1 cellular context compared by ENCODE assay signal in the genomic region with DNA sequence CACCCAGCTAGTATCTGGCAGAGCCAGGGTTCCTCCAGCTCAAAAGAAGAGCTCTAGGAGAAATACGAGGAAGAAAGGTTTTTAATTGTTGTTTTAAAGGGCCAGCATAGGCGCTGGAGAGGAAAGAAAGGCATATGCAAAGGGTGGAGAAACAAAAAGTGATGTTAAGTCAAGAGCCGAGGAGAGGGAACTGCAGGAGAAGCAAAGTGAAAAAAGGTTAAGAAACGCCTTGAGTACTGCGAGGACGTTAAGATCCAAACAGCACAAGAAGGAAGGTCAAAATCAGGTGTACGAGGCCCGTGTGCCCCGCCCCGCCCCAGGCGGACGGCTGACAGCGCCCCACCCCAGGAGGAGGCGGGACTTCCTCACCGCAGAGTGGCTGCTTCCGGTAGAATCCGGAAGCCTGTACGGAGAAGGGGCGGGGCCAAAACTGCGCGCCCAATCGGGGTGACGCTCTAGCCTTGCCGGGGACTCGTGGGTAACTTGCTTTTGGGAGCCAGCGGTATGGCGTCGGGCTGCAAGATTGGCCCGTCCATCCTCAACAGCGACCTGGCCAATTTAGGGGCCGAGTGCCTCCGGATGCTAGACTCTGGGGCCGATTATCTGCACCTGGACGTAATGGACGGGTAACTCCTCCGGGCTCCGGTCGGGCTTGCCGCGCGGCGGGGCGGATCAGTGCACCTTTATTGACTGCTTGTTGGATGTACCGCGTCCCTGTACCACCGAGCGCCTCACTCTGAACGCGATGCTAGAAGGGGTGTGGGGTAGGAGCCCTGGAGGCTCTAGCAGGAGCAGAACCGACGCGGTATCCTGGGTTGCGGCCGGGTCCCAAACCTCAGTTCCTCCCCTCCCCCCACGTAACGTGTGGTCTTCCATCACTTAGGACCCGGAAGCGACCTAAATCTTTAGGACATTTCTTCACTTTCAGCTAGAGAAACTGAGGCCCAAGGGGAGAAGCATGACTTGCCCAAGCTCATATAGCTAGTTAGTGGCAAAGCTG.
TF ChIP-seq lines count a peak whose summit lies in the region.

Gene RPE (plus strand): TSS at position 481 of the 1,000 bp plus-strand sequence. CDS start 24 bp downstream, at position 505.

TF ChIP-seq in WTC11, 78 proteins besides CTCF, POLR2A, EP300 and RAD21 (continued from another document and continues in another):
- TF ChIP-seq ATF6 (CRISPR knock-in tag; IDR thresholded peaks at IDR 0.05) (no peak), GTF2I (CRISPR knock-in tag; conservative IDR thresholded peaks at IDR 0.05) (no peak), PRRX2 (CRISPR knock-in tag; IDR thresholded peaks at IDR 0.05) (no peak), ZBTB43 (CRISPR knock-in tag; IDR thresholded peaks at IDR 0.05) (no peak), MAX (CRISPR knock-in tag; IDR thresholded peaks at IDR 0.05) (peak; percentile 85), ELF4 (CRISPR knock-in tag; IDR thresholded peaks at IDR 0.05; ENCODE audit: low read depth) (no peak), MYBL2 (CRISPR knock-in tag; IDR thresholded peaks at IDR 0.05) (no peak), MXD4 (CRISPR knock-in tag; IDR thresholded peaks at IDR 0.05; ENCODE audit: borderline replicate concordance) (no peak), ZNF317 (CRISPR knock-in tag; IDR thresholded peaks at IDR 0.05; ENCODE audit: borderline replicate concordance, low read depth) (no peak), GABPB1 (CRISPR knock-in tag; IDR thresholded peaks at IDR 0.05) (no peak), EMX1 (CRISPR knock-in tag; IDR thresholded peaks at IDR 0.05) (no peak), CBFB (CRISPR knock-in tag; IDR thresholded peaks at IDR 0.05; ENCODE audit: low read depth) (0 out of 2 replicates have a peak, but pooled peaks have one; percentile 62), ZNF423 (CRISPR knock-in tag; IDR thresholded peaks at IDR 0.05) (no peak), NR1H2 (CRISPR knock-in tag; IDR thresholded peaks at IDR 0.05) (no peak), ZNF138 (CRISPR knock-in tag; conservative IDR thresholded peaks at IDR 0.05) (no peak), RELA (CRISPR knock-in tag; IDR thresholded peaks at IDR 0.05; ENCODE audit: borderline replicate concordance) (no peak), RORB (CRISPR knock-in tag; IDR thresholded peaks at IDR 0.05) (no peak), TCF7 (CRISPR knock-in tag; IDR thresholded peaks at IDR 0.05; ENCODE audit: low read depth) (no peak), FOXJ3 (CRISPR knock-in tag; IDR thresholded peaks at IDR 0.05; ENCODE audit: borderline replicate concordance) (no peak), USF1 (CRISPR knock-in tag; IDR thresholded peaks at IDR 0.05) (no peak; the same call in 1 of the 2 replicates), ZNF396 (CRISPR knock-in tag; IDR thresholded peaks at IDR 0.05; ENCODE audit: borderline replicate concordance) (no peak), E2F1 (CRISPR knock-in tag; IDR thresholded peaks at IDR 0.05) (peak; percentile 63; the same call in 1 of the 2 replicates), ZNF263 (CRISPR knock-in tag; IDR thresholded peaks at IDR 0.05; ENCODE audit: low read depth) (no peak)
- TF ChIP-seq, protein P1, sequence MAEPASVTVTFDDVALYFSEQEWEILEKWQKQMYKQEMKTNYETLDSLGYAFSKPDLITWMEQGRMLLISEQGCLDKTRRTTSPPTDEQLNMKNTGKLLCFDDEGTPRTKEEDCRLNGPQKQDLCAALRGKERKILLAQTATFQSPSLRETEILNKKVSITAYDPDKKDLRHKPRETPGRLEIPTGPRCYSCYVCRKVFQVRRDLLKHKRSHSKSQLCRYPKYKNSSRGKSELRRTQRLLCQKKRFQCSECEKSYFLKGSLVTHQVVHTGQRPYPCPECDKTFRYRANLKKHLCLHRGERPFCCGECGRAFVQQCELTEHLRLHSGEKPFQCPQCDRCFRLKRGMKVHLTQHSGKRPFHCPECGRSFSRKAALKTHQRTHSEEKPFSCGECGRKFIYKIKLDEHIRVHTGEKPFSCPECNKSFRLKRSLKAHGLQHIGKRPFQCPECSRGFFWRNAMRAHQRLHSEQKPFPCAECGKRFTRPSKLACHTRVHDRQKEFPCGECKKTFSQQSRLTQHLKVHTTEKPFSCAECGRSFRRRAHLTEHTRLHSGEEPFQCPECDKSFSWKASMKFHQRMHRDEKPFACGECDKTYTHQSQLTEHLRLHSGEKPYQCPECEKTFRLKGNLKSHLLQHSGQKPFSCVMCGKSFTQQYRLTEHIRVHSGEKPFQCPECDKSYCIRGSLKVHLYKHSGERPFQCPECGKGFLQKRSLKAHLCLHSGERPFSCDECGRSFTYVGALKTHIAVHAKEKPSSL (CRISPR knock-in tag; conservative IDR thresholded peaks at IDR 0.05): no peak
- TF ChIP-seq, protein P2, sequence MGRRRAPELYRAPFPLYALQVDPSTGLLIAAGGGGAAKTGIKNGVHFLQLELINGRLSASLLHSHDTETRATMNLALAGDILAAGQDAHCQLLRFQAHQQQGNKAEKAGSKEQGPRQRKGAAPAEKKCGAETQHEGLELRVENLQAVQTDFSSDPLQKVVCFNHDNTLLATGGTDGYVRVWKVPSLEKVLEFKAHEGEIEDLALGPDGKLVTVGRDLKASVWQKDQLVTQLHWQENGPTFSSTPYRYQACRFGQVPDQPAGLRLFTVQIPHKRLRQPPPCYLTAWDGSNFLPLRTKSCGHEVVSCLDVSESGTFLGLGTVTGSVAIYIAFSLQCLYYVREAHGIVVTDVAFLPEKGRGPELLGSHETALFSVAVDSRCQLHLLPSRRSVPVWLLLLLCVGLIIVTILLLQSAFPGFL (CRISPR knock-in tag; IDR thresholded peaks at IDR 0.05; ENCODE audit: borderline replicate concordance): no peak
- TF ChIP-seq, protein P3, sequence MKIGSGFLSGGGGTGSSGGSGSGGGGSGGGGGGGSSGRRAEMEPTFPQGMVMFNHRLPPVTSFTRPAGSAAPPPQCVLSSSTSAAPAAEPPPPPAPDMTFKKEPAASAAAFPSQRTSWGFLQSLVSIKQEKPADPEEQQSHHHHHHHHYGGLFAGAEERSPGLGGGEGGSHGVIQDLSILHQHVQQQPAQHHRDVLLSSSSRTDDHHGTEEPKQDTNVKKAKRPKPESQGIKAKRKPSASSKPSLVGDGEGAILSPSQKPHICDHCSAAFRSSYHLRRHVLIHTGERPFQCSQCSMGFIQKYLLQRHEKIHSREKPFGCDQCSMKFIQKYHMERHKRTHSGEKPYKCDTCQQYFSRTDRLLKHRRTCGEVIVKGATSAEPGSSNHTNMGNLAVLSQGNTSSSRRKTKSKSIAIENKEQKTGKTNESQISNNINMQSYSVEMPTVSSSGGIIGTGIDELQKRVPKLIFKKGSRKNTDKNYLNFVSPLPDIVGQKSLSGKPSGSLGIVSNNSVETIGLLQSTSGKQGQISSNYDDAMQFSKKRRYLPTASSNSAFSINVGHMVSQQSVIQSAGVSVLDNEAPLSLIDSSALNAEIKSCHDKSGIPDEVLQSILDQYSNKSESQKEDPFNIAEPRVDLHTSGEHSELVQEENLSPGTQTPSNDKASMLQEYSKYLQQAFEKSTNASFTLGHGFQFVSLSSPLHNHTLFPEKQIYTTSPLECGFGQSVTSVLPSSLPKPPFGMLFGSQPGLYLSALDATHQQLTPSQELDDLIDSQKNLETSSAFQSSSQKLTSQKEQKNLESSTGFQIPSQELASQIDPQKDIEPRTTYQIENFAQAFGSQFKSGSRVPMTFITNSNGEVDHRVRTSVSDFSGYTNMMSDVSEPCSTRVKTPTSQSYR (CRISPR knock-in tag; IDR thresholded peaks at IDR 0.05): no peak; the same call in 1 of the 2 replicates
- TF ChIP-seq, protein P4, sequence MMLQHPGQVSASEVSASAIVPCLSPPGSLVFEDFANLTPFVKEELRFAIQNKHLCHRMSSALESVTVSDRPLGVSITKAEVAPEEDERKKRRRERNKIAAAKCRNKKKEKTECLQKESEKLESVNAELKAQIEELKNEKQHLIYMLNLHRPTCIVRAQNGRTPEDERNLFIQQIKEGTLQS (CRISPR knock-in tag; conservative IDR thresholded peaks at IDR 0.05): no peak
- TF ChIP-seq, protein P5, sequence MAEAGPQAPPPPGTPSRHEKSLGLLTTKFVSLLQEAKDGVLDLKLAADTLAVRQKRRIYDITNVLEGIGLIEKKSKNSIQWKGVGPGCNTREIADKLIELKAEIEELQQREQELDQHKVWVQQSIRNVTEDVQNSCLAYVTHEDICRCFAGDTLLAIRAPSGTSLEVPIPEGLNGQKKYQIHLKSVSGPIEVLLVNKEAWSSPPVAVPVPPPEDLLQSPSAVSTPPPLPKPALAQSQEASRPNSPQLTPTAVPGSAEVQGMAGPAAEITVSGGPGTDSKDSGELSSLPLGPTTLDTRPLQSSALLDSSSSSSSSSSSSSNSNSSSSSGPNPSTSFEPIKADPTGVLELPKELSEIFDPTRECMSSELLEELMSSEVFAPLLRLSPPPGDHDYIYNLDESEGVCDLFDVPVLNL (CRISPR knock-in tag; IDR thresholded peaks at IDR 0.05; ENCODE audit: borderline replicate concordance, low read depth): no peak
- TF ChIP-seq, protein P6, sequence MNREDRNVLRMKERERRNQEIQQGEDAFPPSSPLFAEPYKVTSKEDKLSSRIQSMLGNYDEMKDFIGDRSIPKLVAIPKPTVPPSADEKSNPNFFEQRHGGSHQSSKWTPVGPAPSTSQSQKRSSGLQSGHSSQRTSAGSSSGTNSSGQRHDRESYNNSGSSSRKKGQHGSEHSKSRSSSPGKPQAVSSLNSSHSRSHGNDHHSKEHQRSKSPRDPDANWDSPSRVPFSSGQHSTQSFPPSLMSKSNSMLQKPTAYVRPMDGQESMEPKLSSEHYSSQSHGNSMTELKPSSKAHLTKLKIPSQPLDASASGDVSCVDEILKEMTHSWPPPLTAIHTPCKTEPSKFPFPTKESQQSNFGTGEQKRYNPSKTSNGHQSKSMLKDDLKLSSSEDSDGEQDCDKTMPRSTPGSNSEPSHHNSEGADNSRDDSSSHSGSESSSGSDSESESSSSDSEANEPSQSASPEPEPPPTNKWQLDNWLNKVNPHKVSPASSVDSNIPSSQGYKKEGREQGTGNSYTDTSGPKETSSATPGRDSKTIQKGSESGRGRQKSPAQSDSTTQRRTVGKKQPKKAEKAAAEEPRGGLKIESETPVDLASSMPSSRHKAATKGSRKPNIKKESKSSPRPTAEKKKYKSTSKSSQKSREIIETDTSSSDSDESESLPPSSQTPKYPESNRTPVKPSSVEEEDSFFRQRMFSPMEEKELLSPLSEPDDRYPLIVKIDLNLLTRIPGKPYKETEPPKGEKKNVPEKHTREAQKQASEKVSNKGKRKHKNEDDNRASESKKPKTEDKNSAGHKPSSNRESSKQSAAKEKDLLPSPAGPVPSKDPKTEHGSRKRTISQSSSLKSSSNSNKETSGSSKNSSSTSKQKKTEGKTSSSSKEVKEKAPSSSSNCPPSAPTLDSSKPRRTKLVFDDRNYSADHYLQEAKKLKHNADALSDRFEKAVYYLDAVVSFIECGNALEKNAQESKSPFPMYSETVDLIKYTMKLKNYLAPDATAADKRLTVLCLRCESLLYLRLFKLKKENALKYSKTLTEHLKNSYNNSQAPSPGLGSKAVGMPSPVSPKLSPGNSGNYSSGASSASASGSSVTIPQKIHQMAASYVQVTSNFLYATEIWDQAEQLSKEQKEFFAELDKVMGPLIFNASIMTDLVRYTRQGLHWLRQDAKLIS (CRISPR knock-in tag; IDR thresholded peaks at IDR 0.05; ENCODE audit: borderline replicate concordance): no peak
- TF ChIP-seq, protein P7, sequence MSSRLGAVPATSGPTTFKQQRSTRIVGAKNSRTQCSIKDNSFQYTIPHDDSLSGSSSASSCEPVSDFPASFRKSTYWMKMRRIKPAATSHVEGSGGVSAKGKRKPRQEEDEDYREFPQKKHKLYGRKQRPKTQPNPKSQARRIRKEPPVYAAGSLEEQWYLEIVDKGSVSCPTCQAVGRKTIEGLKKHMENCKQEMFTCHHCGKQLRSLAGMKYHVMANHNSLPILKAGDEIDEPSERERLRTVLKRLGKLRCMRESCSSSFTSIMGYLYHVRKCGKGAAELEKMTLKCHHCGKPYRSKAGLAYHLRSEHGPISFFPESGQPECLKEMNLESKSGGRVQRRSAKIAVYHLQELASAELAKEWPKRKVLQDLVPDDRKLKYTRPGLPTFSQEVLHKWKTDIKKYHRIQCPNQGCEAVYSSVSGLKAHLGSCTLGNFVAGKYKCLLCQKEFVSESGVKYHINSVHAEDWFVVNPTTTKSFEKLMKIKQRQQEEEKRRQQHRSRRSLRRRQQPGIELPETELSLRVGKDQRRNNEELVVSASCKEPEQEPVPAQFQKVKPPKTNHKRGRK (CRISPR knock-in tag; IDR thresholded peaks at IDR 0.05; ENCODE audit: borderline replicate concordance): no peak
